ENCODE assay signal across 9 cellular contexts in genomic region chr11:22875869-22876473, GRCh38. TPM values are rescaled to one million over a fixed set of nuclear protein-coding genes. Genes with fewer than 3 reads are reported as not detected.
DNase-seq lines count a peak whose midpoint lies in the region; ATAC-seq, FAIRE-seq and TF ChIP-seq lines count a peak whose summit lies in the region.
"Had no signal": no experiment of that assay in that cellular context is flagged by ENCODE, and none has a peak within 500 bp of the region (broad histone marks: within the 10 kb centered on the region; RNA-seq: fewer than 3 reads in every experiment).

No MANE protein-coding gene starts in this region.

- POLR2A ChIA-PET in HepG2 (lab: Yijun Ruan, JAX): no interaction called here

- no peak overlapping the region for H3K4me3 Mint-ChIP-seq in chondrocyte (ENCODE audit: unreplicated experiment)
- H3K4me3 Mint-ChIP-seq: activated naive CD4-positive, alpha-beta T cell treated with anti-CD3 and anti-CD28 coated beads, Interleukin-2, amount 50 U/mL, for 24 hours had no signal

- H3K36me3 Mint-ChIP-seq in chondrocyte (ENCODE audit: low read depth): no peaks in the 10 kb centered on the region
- H3K36me3 Mint-ChIP-seq: activated naive CD4-positive, alpha-beta T cell treated with anti-CD3 and anti-CD28 coated beads, Interleukin-2, amount 50 U/mL, for 24 hours had no signal

- no peak overlapping the region for H3K9ac ChIP-seq in HepG2 (ENCODE audit: insufficient read depth, low read depth, low read length)

- no peaks in the 10 kb centered on the region for H3K27me3 ChIP-seq in HepG2 (ENCODE audit: control insufficient read depth in 1 of 2, insufficient read depth in 2 of 2, low read length in 2 of 2)

- intact Hi-C loops in HepG2 (cut with micrococcal nuclease; ENCODE audit: unreplicated experiment): loop anchor here (1.0 to 10.0 kb wide), 4 partner anchors 45 to 1511 kb away; no protein-coding TSS in a partner anchor

- no peak overlapping the region for H3K4me3 ChIP-seq in HepG2 (replicated peaks in 1 of 3; ENCODE audit: insufficient read depth in 1 of 3, low read depth in 2 of 3, low read length in 3 of 3)

- no peaks in the 10 kb centered on the region for H3K79me2 ChIP-seq in HepG2 (ENCODE audit: insufficient read depth, low read length)

- DNase-seq in COLO668 (lab: John Stamatoyannopoulos, UW; ENCODE audit: unreplicated experiment) (peak; percentile 75), NCI-H345 treated with DMSO at 0.1 percent for 48 hours (lab: John Stamatoyannopoulos, UW; ENCODE audit: unreplicated experiment) (peak; percentile 95), chondrocyte (ENCODE audit: low spot score) (no peak), HepG2 (ENCODE audit: low spot score) (peak; percentile 85)
- peak; percentile 4 to 12 (median 8) for DNase-seq in activated CD4-positive, CD25-positive, alpha-beta regulatory T cell (lab: John Stamatoyannopoulos, UW)
- peak; percentile 43 for DNase-seq in stimulated activated CD8-positive, alpha-beta memory T cell treated with anti-CD3 and anti-CD28 coated beads, Interleukin-12 subunit alpha, Interleukin-12 subunit beta, amount 100 ng/mL, for 1 hour (ENCODE audit: low read depth)

- TF ChIP-seq CTCF in chondrocyte (IDR thresholded peaks at IDR 0.05): peak; percentile 99
- peak; percentile 82 for TF ChIP-seq CTCF in HepG2 (CRISPR knock-in tag; IDR thresholded peaks at IDR 0.05)

- peak; percentile 84 for FAIRE-seq in HepG2 (lab: Jason Lieb, UNC)

- no peak overlapping the region for H3K4me2 ChIP-seq in HepG2 (ENCODE audit: low read depth, low read length)

- no peak overlapping the region for H2AFZ ChIP-seq in HepG2 (ENCODE audit: low read length)

- H3K4me1 ChIP-seq in HepG2 (ENCODE audit: insufficient read depth, low read length): no peaks in the 10 kb centered on the region

- peaks cover 49% of the 10 kb centered on the region for H3K4me1 Mint-ChIP-seq in chondrocyte (ENCODE audit: low read depth)
- H3K4me1 Mint-ChIP-seq: activated naive CD4-positive, alpha-beta T cell treated with anti-CD3 and anti-CD28 coated beads, Interleukin-2, amount 50 U/mL, for 24 hours had no signal

- WGBS in HepG2 (ENCODE audit: low lambda C conversion rate): 0% methylated on average over 2 of the region's 2 CpGs

- TF ChIP-seq RAD21 in HepG2 (CRISPR knock-in tag; IDR thresholded peaks at IDR 0.05): no peak; the same call in 1 of the 2 replicates

- H3K27ac ChIP-seq in HepG2 (ENCODE audit: extremely low read length, insufficient read depth, low read length): no peak overlapping the region

- no peaks in the 10 kb centered on the region for H3K9me3 Mint-ChIP-seq in chondrocyte (ENCODE audit: low read depth)
- H3K9me3 Mint-ChIP-seq: activated naive CD4-positive, alpha-beta T cell treated with anti-CD3 and anti-CD28 coated beads, Interleukin-2, amount 50 U/mL, for 24 hours had no signal

- peaks cover 3% of the 10 kb centered on the region for H3K27me3 Mint-ChIP-seq in chondrocyte (ENCODE audit: low read depth)
- H3K27me3 Mint-ChIP-seq: activated naive CD4-positive, alpha-beta T cell treated with anti-CD3 and anti-CD28 coated beads, Interleukin-2, amount 50 U/mL, for 24 hours had no signal

- CTCF ChIA-PET in HepG2 (lab: Yijun Ruan, JAX; ENCODE audit: low intra/inter-chr PET ratio, low total read pairs): interaction anchor here (0.9 to 1.9 kb wide), 2 partner anchors 53 to 1510 kb away, joined by 3 to 4 read pairs; no protein-coding TSS in a partner anchor

- H3K9me3 ChIP-seq in HepG2 (ENCODE audit: low read length): no peaks in the 10 kb centered on the region

- no TSS peak for BruUV-seq in HepG2 (replicated peaks; lab: Mats Ljungman, UMichigan)

- H4K20me1 ChIP-seq in HepG2 (ENCODE audit: insufficient read depth, low read length): no peaks in the 10 kb centered on the region

- TF ChIP-seq EP300 in HepG2 (IDR thresholded peaks at IDR 0.05; ENCODE audit: low read depth in 2 of 2, low read length in 2 of 2) (no peak), HepG2 (CRISPR knock-in tag; IDR thresholded peaks at IDR 0.05; ENCODE audit: borderline replicate concordance) (no peak)

- peak; percentile 99 for ATAC-seq in GM19395 (IDR thresholded peaks at IDR 0.05; ENCODE audit: unreplicated experiment)
- ATAC-seq in HG03439 (IDR thresholded peaks at IDR 0.05; ENCODE audit: unreplicated experiment): peak; percentile 100
- peak; percentile 91 for ATAC-seq in HepG2

- in situ Hi-C loops in HepG2 (cut with HindIII; ENCODE audit: extremely low pct_ligation_motif_present, low pct_unique_long_range_greater_than_20kb): no loop called here

- TF ChIP-seq POLR2A in HepG2 (IDR thresholded peaks at IDR 0.05; ENCODE audit: insufficient read depth in 1 of 2, low read depth in 2 of 2, low read length in 2 of 2): no peak

- no peak overlapping the region for H3K27ac Mint-ChIP-seq in chondrocyte (ENCODE audit: unreplicated experiment)
- H3K27ac Mint-ChIP-seq: activated naive CD4-positive, alpha-beta T cell treated with anti-CD3 and anti-CD28 coated beads, Interleukin-2, amount 50 U/mL, for 24 hours had no signal

- H3K36me3 ChIP-seq in HepG2 (replicated peaks in 1 of 2; ENCODE audit: control insufficient read depth in 1 of 2, insufficient read depth in 2 of 2, low read length in 2 of 2): no peaks in the 10 kb centered on the region

TF ChIP-seq in HepG2, 621 proteins besides CTCF, POLR2A, EP300 and RAD21 (continues in another document):
- no peak for TF ChIP-seq FLYWCH1 (CRISPR knock-in tag; IDR thresholded peaks at IDR 0.05)
- TF ChIP-seq SOX13 (IDR thresholded peaks at IDR 0.05): no peak
- peak in 1 of 2 experiments; percentile 22; a peak in 1 of 4 replicates for TF ChIP-seq SOX13 (CRISPR knock-in tag; conservative IDR thresholded peaks at IDR 0.05 in 1 of 2, IDR thresholded peaks at IDR 0.05 in 1 of 2)
- no peak for TF ChIP-seq TOE1 (CRISPR knock-in tag; IDR thresholded peaks at IDR 0.05)
- no peak for TF ChIP-seq ZSCAN22 (CRISPR knock-in tag; IDR thresholded peaks at IDR 0.05)
- no peak for TF ChIP-seq HHEX (CRISPR knock-in tag; IDR thresholded peaks at IDR 0.05)
- TF ChIP-seq HOXA5 (CRISPR knock-in tag; IDR thresholded peaks at IDR 0.05): no peak
- TF ChIP-seq KAT7 (CRISPR knock-in tag; IDR thresholded peaks at IDR 0.05; ENCODE audit: borderline replicate concordance): no peak
- TF ChIP-seq STAG1 (CRISPR knock-in tag; IDR thresholded peaks at IDR 0.05): peak; percentile 71
- no peak for TF ChIP-seq ZNF577 (CRISPR knock-in tag; IDR thresholded peaks at IDR 0.05; ENCODE audit: borderline replicate concordance, low read depth)

RNA-seq across cellular contexts. Expression of gene CCDC179, which starts 15.7 kb away (rescaled TPM):
- total RNA-seq in chondrocyte: not detected in 3 replicates
- not detected in 2 replicates for total RNA-seq in HepG2 (2016; rRNA removed; fragmentation: Illumina TruSeq; extraction: Trizol)
- total RNA-seq in HepG2 (2016; cell fraction: cytosol; rRNA removed; fragmentation: Illumina TruSeq; extraction: Trizol; ENCODE audit: low read depth): not detected in 2 replicates
- total RNA-seq in HepG2 (2016; cell fraction: insoluble cytoplasmic fraction; rRNA removed; fragmentation: Illumina TruSeq; extraction: Trizol): not detected in 2 replicates
- not detected in 2 replicates for total RNA-seq in HepG2 (2016; cell fraction: membrane; rRNA removed; fragmentation: Illumina TruSeq; extraction: Trizol)
- not detected in 2 replicates for total RNA-seq in HepG2 (2016; cell fraction: nucleus; rRNA removed; fragmentation: Illumina TruSeq; extraction: Trizol)
- polyA plus RNA-seq in HepG2 (2011; rRNA removed): not detected in 2 replicates
- polyA plus RNA-seq in HepG2 (2011; cell fraction: cytosol; rRNA removed): not detected in 2 replicates
- not detected in 2 replicates for polyA plus RNA-seq in HepG2 (2011; cell fraction: nucleus; rRNA removed)
- polyA plus RNA-seq in HepG2 (2012): not detected in 2 replicates
- polyA plus RNA-seq in HepG2 (2016; cell fraction: cytosol; fragmentation: Illumina TruSeq; extraction: Trizol; ENCODE audit: low read depth): not detected in 2 replicates
- not detected in 2 replicates for polyA plus RNA-seq in HepG2 (2016; cell fraction: insoluble cytoplasmic fraction; fragmentation: Illumina TruSeq; extraction: Trizol; ENCODE audit: low read depth)
- not detected in 2 replicates for polyA plus RNA-seq in HepG2 (2016; cell fraction: membrane; fragmentation: Illumina TruSeq; extraction: Trizol; ENCODE audit: low read depth)
- polyA plus RNA-seq in HepG2 (2016; cell fraction: nucleus; fragmentation: Illumina TruSeq; extraction: Trizol; ENCODE audit: insufficient read depth, low read depth): not detected in 2 replicates
- not detected in 2 replicates for polyA minus RNA-seq in HepG2 (2011; rRNA and poly(A)+ RNA removed; ENCODE audit: low replicate concordance)
- not detected in 2 replicates for polyA minus RNA-seq in HepG2 (2011; cell fraction: cytosol; rRNA and poly(A)+ RNA removed)
- not detected in 2 replicates for polyA minus RNA-seq in HepG2 (2011; cell fraction: nucleus; rRNA and poly(A)+ RNA removed)

RNA-seq across cellular contexts. Expression of gene SVIP, which starts 46.4 kb away (rescaled TPM):
- total RNA-seq in chondrocyte: 9.4 to 16.2 TPM (median 10.3 TPM) in 3 replicates
- total RNA-seq in HepG2 (2016; rRNA removed; fragmentation: Illumina TruSeq; extraction: Trizol): 27.2 and 31.1 TPM in 2 replicates
- 36.5 and 46.9 TPM in 2 replicates for total RNA-seq in HepG2 (2016; cell fraction: cytosol; rRNA removed; fragmentation: Illumina TruSeq; extraction: Trizol; ENCODE audit: low read depth)
- total RNA-seq in HepG2 (2016; cell fraction: insoluble cytoplasmic fraction; rRNA removed; fragmentation: Illumina TruSeq; extraction: Trizol): 28.9 and 29.7 TPM in 2 replicates
- 54.7 and 55.9 TPM in 2 replicates for total RNA-seq in HepG2 (2016; cell fraction: membrane; rRNA removed; fragmentation: Illumina TruSeq; extraction: Trizol)
- 10.0 and 11.5 TPM in 2 replicates for total RNA-seq in HepG2 (2016; cell fraction: nucleus; rRNA removed; fragmentation: Illumina TruSeq; extraction: Trizol)
- 5.8 and 6.3 TPM in 2 replicates for polyA plus RNA-seq in HepG2 (2011; rRNA removed)
- polyA plus RNA-seq in HepG2 (2011; cell fraction: cytosol; rRNA removed): 1.2 and 1.7 TPM in 2 replicates
- polyA plus RNA-seq in HepG2 (2011; cell fraction: nucleus; rRNA removed): 0.96 and 1.8 TPM in 2 replicates
- 11.8 and 13.4 TPM in 2 replicates for polyA plus RNA-seq in HepG2 (2012)
- polyA plus RNA-seq in HepG2 (2016; cell fraction: cytosol; fragmentation: Illumina TruSeq; extraction: Trizol; ENCODE audit: low read depth): 88.9 and 123 TPM in 2 replicates
- 37.2 and 40.5 TPM in 2 replicates for polyA plus RNA-seq in HepG2 (2016; cell fraction: insoluble cytoplasmic fraction; fragmentation: Illumina TruSeq; extraction: Trizol; ENCODE audit: low read depth)
- 71.3 and 75.6 TPM in 2 replicates for polyA plus RNA-seq in HepG2 (2016; cell fraction: membrane; fragmentation: Illumina TruSeq; extraction: Trizol; ENCODE audit: low read depth)
- 22.8 and 28.1 TPM in 2 replicates for polyA plus RNA-seq in HepG2 (2016; cell fraction: nucleus; fragmentation: Illumina TruSeq; extraction: Trizol; ENCODE audit: insufficient read depth, low read depth)
- polyA minus RNA-seq in HepG2 (2011; rRNA and poly(A)+ RNA removed; ENCODE audit: low replicate concordance): 0.98 and 1.5 TPM in 2 replicates
- polyA minus RNA-seq in HepG2 (2011; cell fraction: cytosol; rRNA and poly(A)+ RNA removed): 0.62 and 0.89 TPM in 2 replicates
- polyA minus RNA-seq in HepG2 (2011; cell fraction: nucleus; rRNA and poly(A)+ RNA removed): 9.3 and 12.2 TPM in 2 replicates
